Comparison of ENCODE assay signal across 11 cellular contexts in the genomic region with DNA sequence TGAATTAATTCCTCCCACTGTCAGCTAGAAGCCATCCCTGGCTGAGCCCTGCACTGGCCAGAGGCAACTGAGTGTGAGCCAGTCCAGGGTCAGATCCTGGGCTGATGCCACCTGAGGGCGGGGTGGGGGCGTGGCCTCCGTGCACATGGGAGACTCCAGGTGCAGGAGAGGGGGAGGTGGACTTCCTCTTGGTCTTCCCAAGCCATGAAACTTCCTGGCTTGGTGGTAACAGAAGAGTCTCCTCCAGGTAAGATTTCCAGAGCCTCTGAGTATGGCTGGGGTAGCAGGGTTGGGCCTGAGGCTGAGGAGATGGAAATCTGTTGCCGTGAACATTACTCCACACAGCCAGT. TPM values are rescaled to one million over a fixed set of nuclear protein-coding genes. Genes with fewer than 3 reads are reported as not detected.
A peak's percentile ranks its signal among the peaks of the same experiment; 100 is the strongest.
DNase-seq lines count a peak whose midpoint lies in the region; TF ChIP-seq lines count a peak whose summit lies in the region.
"Had no signal": no experiment of that assay in that cellular context is flagged by ENCODE, and none has a peak within 500 bp of the region (broad histone marks: within the 10 kb centered on the region; RNA-seq: fewer than 3 reads in every experiment).

No MANE protein-coding gene starts in this region.

- H3K4me1 ChIP-seq in HUES64 (ENCODE audit: insufficient read depth, low read length) (peaks cover 41% of the 10 kb centered on the region), Peyer's patch (peaks cover 0 to 14% (median 0%) of the 10 kb centered on the region in 4 donors), iPS-18a (ENCODE audit: control insufficient read depth, low read depth, low read length) (peaks cover 36% of the 10 kb centered on the region), stomach (peaks cover 25 to 72% (median 51%) of the 10 kb centered on the region in 4 donors), sigmoid colon (peaks cover 0 to 38% (median 33%) of the 10 kb centered on the region in 4 donors)

- intact Hi-C loops in stomach (cut with DNase I; ENCODE audit: low total_unique reads) (no loop called here), sigmoid colon (cut with DNase I) (no loop called here)
- intact Hi-C loops in activated T-helper 2 cell treated with anti-CD3 and anti-CD28 coated beads, Interferon-gamma antibody, Interleukin-2, Interleukin-4, amounts not matched to agents 10 μg/mL and 5 μg/mL and 100 μg/mL, durations not matched to agents 14 hours and 24 hours and 36 hours (cut with micrococcal nuclease): no loop called here

- no peaks in the 10 kb centered on the region for H3K9me3 Mint-ChIP-seq in activated T-helper 2 cell treated with anti-CD3 and anti-CD28 coated beads, Interferon-gamma antibody, Interleukin-2, Interleukin-4, amounts not matched to agents 10 μg/mL and 5 μg/mL and 100 μg/mL, durations not matched to agents 14 hours and 24 hours and 36 hours

- H3K27me3 ChIP-seq in HUES64 (ENCODE audit: insufficient read depth, low read length) (0 out of 2 replicates have a peak, but pooled peaks cover 3% of the 10 kb centered on the region), Peyer's patch (no peaks in the 10 kb centered on the region), iPS-18a (ENCODE audit: control insufficient read depth, insufficient read depth, low read length) (no peaks in the 10 kb centered on the region), stomach (no peaks in the 10 kb centered on the region), sigmoid colon (no peaks in the 10 kb centered on the region)

- TF ChIP-seq POLR2A in Peyer's patch (IDR thresholded peaks at IDR 0.05) (no peak), stomach (IDR thresholded peaks at IDR 0.05) (no peak), sigmoid colon (IDR thresholded peaks at IDR 0.05) (no peak)

- H3K4me1 Mint-ChIP-seq in activated T-helper 2 cell treated with anti-CD3 and anti-CD28 coated beads, Interferon-gamma antibody, Interleukin-2, Interleukin-4, amounts not matched to agents 10 μg/mL and 5 μg/mL and 100 μg/mL, durations not matched to agents 14 hours and 24 hours and 36 hours (ENCODE audit: low read depth): peaks cover 5% of the 10 kb centered on the region

- no peak overlapping the region for H3K4me3 Mint-ChIP-seq in activated T-helper 2 cell treated with anti-CD3 and anti-CD28 coated beads, Interferon-gamma antibody, Interleukin-2, Interleukin-4, amounts not matched to agents 10 μg/mL and 5 μg/mL and 100 μg/mL, durations not matched to agents 14 hours and 24 hours and 36 hours (ENCODE audit: low read depth)
- H3K4me3 Mint-ChIP-seq: neural progenitor cell had no signal

- peak in 2 of 3 donors; percentile 81 to 85 for DNase-seq in Peyer's patch
- DNase-seq in stomach: peak; percentile 80
- DNase-seq in sigmoid colon: no peak
- DNase-seq in stimulated activated CD4-positive, alpha-beta T cell treated with anti-CD3 and anti-CD28 coated beads, Interleukin-12 subunit alpha, Interleukin-12 subunit beta, amount 100 ng/mL, for 4 hours: no peak
- no peak for DNase-seq in activated T-helper 2 cell treated with anti-CD3 and anti-CD28 coated beads, Interferon-gamma antibody, Interleukin-2, Interleukin-4, amounts not matched to agents 10 μg/mL and 5 μg/mL and 100 μg/mL, durations not matched to agents 14 hours and 24 hours and 36 hours (ENCODE audit: low spot score)
- no peak for DNase-seq in DMS114 treated with DMSO at 0.1 percent for 48 hours (lab: John Stamatoyannopoulos, UW; ENCODE audit: unreplicated experiment)
- DNase-seq: activated CD4-positive, CD25-positive, alpha-beta regulatory T cell treated with anti-CD3 and anti-CD28 coated beads, Interleukin-2, amount 50 U/mL, for 72 hours; NCI-H446 treated with DMSO at 0.1 percent for 48 hours had no signal

- TF ChIP-seq EP300 in stomach (IDR thresholded peaks at IDR 0.05) (no peak), sigmoid colon (IDR thresholded peaks at IDR 0.05) (no peak)

- TF ChIP-seq CTCF in Peyer's patch (IDR thresholded peaks at IDR 0.05) (no peak), stomach (IDR thresholded peaks at IDR 0.05) (no peak), sigmoid colon (IDR thresholded peaks at IDR 0.05) (no peak)

- H3K27me3 Mint-ChIP-seq in activated T-helper 2 cell treated with anti-CD3 and anti-CD28 coated beads, Interferon-gamma antibody, Interleukin-2, Interleukin-4, amounts not matched to agents 10 μg/mL and 5 μg/mL and 100 μg/mL, durations not matched to agents 14 hours and 24 hours and 36 hours (ENCODE audit: low read depth): peaks cover 20% of the 10 kb centered on the region

- H3K9me3 ChIP-seq in HUES64 (ENCODE audit: insufficient read depth, low read depth, low read length): no peaks in the 10 kb centered on the region
- H3K9me3 ChIP-seq in Peyer's patch: no peaks in the 10 kb centered on the region
- H3K9me3 ChIP-seq in iPS-18a (ENCODE audit: control insufficient read depth, low read depth, low read length): no peaks in the 10 kb centered on the region
- no peaks in the 10 kb centered on the region for H3K9me3 ChIP-seq in stomach
- H3K9me3 ChIP-seq in sigmoid colon: no peaks in the 10 kb centered on the region

- no peaks in the 10 kb centered on the region for H3K36me3 ChIP-seq in HUES64 (ENCODE audit: insufficient read depth, low read length)
- H3K36me3 ChIP-seq in Peyer's patch: no peaks in the 10 kb centered on the region
- no peaks in the 10 kb centered on the region for H3K36me3 ChIP-seq in iPS-18a (ENCODE audit: control insufficient read depth, low read depth, low read length)
- H3K36me3 ChIP-seq in stomach: no peaks in the 10 kb centered on the region
- H3K36me3 ChIP-seq in sigmoid colon: no peaks in the 10 kb centered on the region
- H3K36me3 ChIP-seq: neural progenitor cell had no signal

- H3K36me3 Mint-ChIP-seq in activated T-helper 2 cell treated with anti-CD3 and anti-CD28 coated beads, Interferon-gamma antibody, Interleukin-2, Interleukin-4, amounts not matched to agents 10 μg/mL and 5 μg/mL and 100 μg/mL, durations not matched to agents 14 hours and 24 hours and 36 hours (ENCODE audit: low read depth): no peaks in the 10 kb centered on the region
- H3K36me3 Mint-ChIP-seq: neural progenitor cell had no signal

- H3K9ac ChIP-seq in HUES64 (ENCODE audit: low read depth, low read length) (no peak overlapping the region), iPS-18a (ENCODE audit: low read length) (no peak overlapping the region)
- H3K9ac ChIP-seq: neural progenitor cell had no signal

- H3K4me3 ChIP-seq in HUES64 (ENCODE audit: low read length) (peak overlapping the region; percentile 50), Peyer's patch (peak overlapping the region in 2 of 4 donors; percentile 48 to 60), iPS-18a (ENCODE audit: low read length) (peak overlapping the region; percentile 39), stomach (peak overlapping the region; percentile 18 to 45 (median 36)), sigmoid colon (no peak overlapping the region)
- H3K4me3 ChIP-seq: neural progenitor cell had no signal

- 61% methylated on average over 4 of the region's 4 CpGs for WGBS in HUES64
- 17 to 50% (median 26%) methylated on average over 1 to 4 of the region's 4 CpGs for WGBS in stomach, 5 donors
- WGBS in sigmoid colon, 2 donors: 17 to 60% methylated on average over 4 of the region's 4 CpGs

- 0 out of 2 replicates have a peak overlapping the region, but pooled peaks have one; percentile 32 for H3K27ac ChIP-seq in HUES64 (ENCODE audit: low read depth, low read length)
- H3K27ac ChIP-seq in Peyer's patch: peak overlapping the region in 3 of 4 donors; percentile 53 to 92 (median 80)
- no peak overlapping the region for H3K27ac ChIP-seq in iPS-18a (ENCODE audit: low read length)
- H3K27ac ChIP-seq in stomach: peak overlapping the region; percentile 82 to 92 (median 86)
- H3K27ac ChIP-seq in sigmoid colon: peak overlapping the region in 2 of 4 donors; percentile 22 to 70
- H3K27ac ChIP-seq: neural progenitor cell had no signal

- no peak overlapping the region for H3K27ac Mint-ChIP-seq in activated T-helper 2 cell treated with anti-CD3 and anti-CD28 coated beads, Interferon-gamma antibody, Interleukin-2, Interleukin-4, amounts not matched to agents 10 μg/mL and 5 μg/mL and 100 μg/mL, durations not matched to agents 14 hours and 24 hours and 36 hours
- H3K27ac Mint-ChIP-seq: neural progenitor cell had no signal

RNA-seq across cellular contexts. Expression of a gene that starts 0.5 kb away (rescaled TPM):
- 8.4 TPM for polyA plus RNA-seq in HUES64 (2013, experiment 1 of 2)
- polyA plus RNA-seq in HUES64 (2013, experiment 2 of 2): 14.5 TPM
- total RNA-seq in Peyer's patch (100 to 1,000 TPM in 3 of 4 donors, 10 to 100 TPM in 1; 66.0 to 244 (median 219) TPM), stomach (100 to 1,000 TPM in 2 of 5 donors, 10 to 100 TPM in 2, 1 to 10 TPM in 1; 8.8 to 187 (median 25.6) TPM), sigmoid colon (1 to 10 TPM in 1 of 4 donors, under 1 TPM in 3; 0.33 to 2.8 (median 0.45) TPM)
- polyA plus RNA-seq in stomach (10 to 100 TPM; 38.8 to 83.8 (median 62.9) TPM), sigmoid colon (10 to 100 TPM; 34.4 to 48.8 (median 38.4) TPM)
- total RNA-seq in activated T-helper 2 cell treated with anti-CD3 and anti-CD28 coated beads, Interferon-gamma antibody, Interleukin-2, Interleukin-4, amounts not matched to agents 10 μg/mL and 5 μg/mL and 100 μg/mL, durations not matched to agents 14 hours and 24 hours and 36 hours: 0.23 TPM in 1 of 2 replicates, not detected in the other

RNA-seq across cellular contexts. Expression of a gene that starts 24.6 kb away (rescaled TPM):
- not detected for polyA plus RNA-seq in HUES64 (2013, experiment 1 of 2)
- polyA plus RNA-seq in HUES64 (2013, experiment 2 of 2): not detected
- total RNA-seq in Peyer's patch: not detected
- total RNA-seq in stomach: not detected
- polyA plus RNA-seq in stomach: not detected
- total RNA-seq in sigmoid colon: not detected
- polyA plus RNA-seq in sigmoid colon: not detected
- not detected in 2 replicates for total RNA-seq in activated T-helper 2 cell treated with anti-CD3 and anti-CD28 coated beads, Interferon-gamma antibody, Interleukin-2, Interleukin-4, amounts not matched to agents 10 μg/mL and 5 μg/mL and 100 μg/mL, durations not matched to agents 14 hours and 24 hours and 36 hours

RNA-seq across cellular contexts. Expression of a gene that starts 36.4 kb away (rescaled TPM):
- polyA plus RNA-seq in HUES64 (2013, experiment 1 of 2): 45.2 TPM
- polyA plus RNA-seq in HUES64 (2013, experiment 2 of 2): 53.3 TPM
- total RNA-seq in Peyer's patch (100 to 1,000 TPM; 114 to 182 (median 135) TPM), stomach (100 to 1,000 TPM; 126 to 201 (median 152) TPM), sigmoid colon (100 to 1,000 TPM; 112 to 185 (median 136) TPM)
- polyA plus RNA-seq in stomach (10 to 100 TPM; 31.6 to 43.7 (median 40.6) TPM), sigmoid colon (10 to 100 TPM; 42.0 to 73.8 (median 63.3) TPM)
- 254 and 256 TPM in 2 replicates for total RNA-seq in activated T-helper 2 cell treated with anti-CD3 and anti-CD28 coated beads, Interferon-gamma antibody, Interleukin-2, Interleukin-4, amounts not matched to agents 10 μg/mL and 5 μg/mL and 100 μg/mL, durations not matched to agents 14 hours and 24 hours and 36 hours

Comparison
In these comparisons a context has a peak if more than half of its experiments do, and no peak if none do; other contexts are left out.
1. H3K4me3 ChIP-seq: peak in HUES64 (single experiment), iPS-18a (single experiment) and stomach (4 of 4); none in sigmoid colon (0 of 4).
2. DNase-seq: peak in Peyer's patch (2 of 3) and stomach (single experiment); none in sigmoid colon (single experiment), stimulated activated CD4-positive, alpha-beta T cell treated with anti-CD3 and anti-CD28 coated beads, Interleukin-12 subunit alpha, Interleukin-12 subunit beta, amount 100 ng/mL, for 4 hours (single experiment), activated T-helper 2 cell treated with anti-CD3 and anti-CD28 coated beads, Interferon-gamma antibody, Interleukin-2, Interleukin-4, amounts not matched to agents 10 μg/mL and 5 μg/mL and 100 μg/mL, durations not matched to agents 14 hours and 24 hours and 36 hours (single experiment) and DMS114 treated with DMSO at 0.1 percent for 48 hours (single experiment).